In the genomic region with DNA sequence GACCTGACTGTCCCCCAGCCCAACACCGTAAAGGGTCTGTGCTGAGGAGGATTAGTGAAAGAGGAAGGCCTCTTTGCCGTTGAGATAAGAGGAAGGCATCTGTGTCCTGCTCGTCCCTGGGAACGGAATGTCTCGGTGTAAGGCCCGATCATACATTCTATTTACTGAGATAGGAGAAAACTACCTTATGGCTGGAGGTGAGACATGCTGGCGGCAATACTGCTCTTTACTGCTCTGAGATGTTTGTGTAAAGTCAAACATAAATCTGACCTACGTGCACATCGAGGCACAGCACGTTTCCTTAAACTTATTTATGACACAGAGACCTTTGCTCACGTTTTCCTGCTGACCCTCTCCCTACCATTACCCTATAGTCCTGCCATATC, we compare ENCODE assay signal across 3 cellular contexts. TPM values are rescaled to one million over a fixed set of nuclear protein-coding genes. Genes with fewer than 3 reads are reported as not detected.
"Had no signal": no experiment of that assay in that cellular context is flagged by ENCODE, and none has a peak within 500 bp of the region (broad histone marks: within the 10 kb centered on the region; RNA-seq: fewer than 3 reads in every experiment).

No MANE protein-coding gene starts in this region.

RNA-seq across cellular contexts. Expression of a gene that starts 37.4 kb away (rescaled TPM):
- total RNA-seq: lower leg skin, omental fat pad, psoas muscle had no signal
